In genomic region chr9:134065720-134066419, GRCh38 we compare ENCODE assay signal across 8 cellular contexts. TPM values are rescaled to one million over a fixed set of nuclear protein-coding genes. Genes with fewer than 3 reads are reported as not detected.
DNase-seq lines count a peak whose midpoint lies in the region; ATAC-seq and TF ChIP-seq lines count a peak whose summit lies in the region.

No MANE protein-coding gene starts in this region.

- H3K4me1 ChIP-seq in PC-3 (ENCODE audit: insufficient read depth, low read length) = peaks cover 9% of the 10 kb centered on the region; the same call in 1 of the 2 replicates

- POLR2A ChIA-PET in PC-3 (lab: Charles Lee; ENCODE audit: unreplicated experiment) = interaction anchor here (0.7 kb wide), 1 partner anchor 281 kb away, joined by 4 read pairs; no protein-coding TSS in a partner anchor

- CTCF ChIA-PET in PC-3 (lab: Charles Lee) = interaction anchor here (0.7 kb wide), 1 partner anchor 1451 kb away, joined by 3 read pairs; no protein-coding TSS in a partner anchor

- H3K36me3 ChIP-seq in PC-3 (ENCODE audit: low read depth, low read length) = no peaks in the 10 kb centered on the region

- ATAC-seq in GM21529 (IDR thresholded peaks at IDR 0.05; ENCODE audit: unreplicated experiment) (peak; percentile 41), PC-3 (peak; percentile 23), HG02571 (IDR thresholded peaks at IDR 0.05; ENCODE audit: unreplicated experiment) (no peak)

- peaks cover 58% of the 10 kb centered on the region for H3K79me2 ChIP-seq in PC-3 (ENCODE audit: low read length)

- peak overlapping the region; percentile 83 for H3K9ac ChIP-seq in PC-3 (ENCODE audit: low read length)

- intact Hi-C loops in PC-3 (cut with micrococcal nuclease) = loop anchor here (5.0 kb wide), 1 partner anchor 71 kb away; the partner anchor contains the start of gene WDR5

- DNase-seq in AG09309 (ENCODE audit: low read depth) = peak; percentile 23
- peak; percentile 34 for DNase-seq in PC-3
- peak; percentile 28 for DNase-seq in activated T-helper 9 cell treated with anti-CD3 and anti-CD28 coated beads, Interleukin-2, amount 50 U/mL, for 16 hours (ENCODE audit: low read depth)
- DNase-seq in germinal center (ENCODE audit: low spot score) = peak; percentile 73
- no peak for DNase-seq in retinal pigment epithelial cell (ENCODE audit: low read depth)
- DNase-seq in NCI-H446 (lab: John Stamatoyannopoulos, UW) = no peak

- H3K4me2 ChIP-seq in PC-3 (ENCODE audit: low read length) = peak overlapping the region; percentile 99

- H3F3A ChIP-seq in PC-3 (ENCODE audit: low read length, unreplicated experiment) = no peaks in the 10 kb centered on the region

- no peaks in the 10 kb centered on the region; the same call in 1 of the 2 replicates for H3K27me3 ChIP-seq in PC-3 (ENCODE audit: low read length)

- H2AFZ ChIP-seq in PC-3 (ENCODE audit: low read length) = peak overlapping the region; percentile 53; the same call in 1 of the 2 replicates

- TSS peak; percentile 59 for BruUV-seq in PC-3 (replicated peaks; lab: Mats Ljungman, UMichigan)

- no peaks in the 10 kb centered on the region for H3K9me2 ChIP-seq in PC-3 (replicated peaks; ENCODE audit: low read length)

- no peak for TF ChIP-seq CTCF in AG09309 (IDR thresholded peaks at IDR 0.05; ENCODE audit: control insufficient read depth, insufficient read depth, low read depth, low read length, missing control alignments)
- no peak for TF ChIP-seq CTCF in PC-3 (conservative IDR thresholded peaks at IDR 0.05; ENCODE audit: low read depth, low read length)
- TF ChIP-seq CTCF in retinal pigment epithelial cell (conservative IDR thresholded peaks at IDR 0.05; ENCODE audit: low read depth, low read length) = no peak

- no peaks in the 10 kb centered on the region for H4K20me1 ChIP-seq in PC-3 (ENCODE audit: low read length)

- H3K27ac ChIP-seq in PC-3 (ENCODE audit: low read length) = peak overlapping the region; percentile 46

- no peaks in the 10 kb centered on the region for H3K9me3 ChIP-seq in PC-3 (ENCODE audit: low read length)

- H3K4me3 ChIP-seq in AG09309 (ENCODE audit: control insufficient read depth, low read depth, low read length) (peak overlapping the region; percentile 63), PC-3 (ENCODE audit: low read length) (peak overlapping the region; percentile 89), retinal pigment epithelial cell (ENCODE audit: low read length) (peak overlapping the region; percentile 90)

RNA-seq across cellular contexts. Expression of gene BRD3, which starts 2.0 kb away (rescaled TPM):
- total RNA-seq in PC-3 (2014; rRNA removed) = 4.4 and 5.5 TPM in 2 replicates

RNA-seq across cellular contexts. Expression of gene BRD3OS, which starts 40.6 kb away (rescaled TPM):
- total RNA-seq in PC-3 (2014; rRNA removed) = 13.6 and 19.9 TPM in 2 replicates

Comparison
In these comparisons a context has a peak if more than half of its experiments do, and no peak if none do; other contexts are left out.
1. DNase-seq: peak in AG09309 (single experiment), PC-3 (single experiment), activated T-helper 9 cell treated with anti-CD3 and anti-CD28 coated beads, Interleukin-2, amount 50 U/mL, for 16 hours (single experiment) and germinal center (single experiment); none in retinal pigment epithelial cell (single experiment) and NCI-H446 (0 of 2).
2. Peak in every context shown above with its lines, with median percentiles within 50 percentile points of each other: H3K4me3 ChIP-seq.